Comparison of ENCODE assay signal across 8 cellular contexts in genomic region chr17:32461853-32462617, GRCh38. TPM values are rescaled to one million over a fixed set of nuclear protein-coding genes. Genes with fewer than 3 reads are reported as not detected.
DNase-seq lines count a peak whose midpoint lies in the region; ATAC-seq and TF ChIP-seq lines count a peak whose summit lies in the region.

No MANE protein-coding gene starts in this region.

- no peaks in the 10 kb centered on the region for H3K9me3 Mint-ChIP-seq in activated CD4-positive, alpha-beta memory T cell treated with anti-CD3 and anti-CD28 coated beads, Interleukin-2, amount 10 ng/mL, durations not matched to agents 7 days and 5 days
- H3K9me3 Mint-ChIP-seq in endothelial cell (ENCODE audit: unreplicated experiment) = no peaks in the 10 kb centered on the region
- peaks cover 0 to 2% (median 0%) of the 10 kb centered on the region in 11 donors for H3K9me3 Mint-ChIP-seq in naive thymus-derived CD4-positive, alpha-beta T cell

- ATAC-seq in naive thymus-derived CD4-positive, alpha-beta T cell = peak; percentile 91

- peaks cover 6 to 60% (median 24%) of the 10 kb centered on the region in 3 experiments for H3K36me3 ChIP-seq in naive thymus-derived CD4-positive, alpha-beta T cell (ENCODE audit: control insufficient read depth in 2 of 3, insufficient read depth in 3 of 3, low read length in 3 of 3)
- H3K36me3 ChIP-seq in tibial nerve = peaks cover 0 to 89% (median 23%) of the 10 kb centered on the region in 3 donors

- CTCF ChIA-PET in activated CD4-positive, alpha-beta memory T cell treated with anti-CD3 and anti-CD28 coated beads, Interleukin-2, amount 10 ng/mL, durations not matched to agents 7 days and 5 days (lab: Charles Lee) = interaction anchor here (0.6 to 7.4 kb wide), 42 partner anchors 9 to 415 kb away, joined by 3 to 102 read pairs (median 5); partner anchors contain the start of genes CDK5R1, MYO1D and PSMD11
- CTCF ChIA-PET in naive thymus-derived CD4-positive, alpha-beta T cell (lab: Charles Lee) = interaction anchor here (0.6 to 3.4 kb wide), 31 partner anchors 9 to 308 kb away, joined by 3 to 31 read pairs (median 5); partner anchors contain the start of gene PSMD11

- no peak for TF ChIP-seq EP300 in tibial nerve (IDR thresholded peaks at IDR 0.05)

- POLR2A ChIA-PET in activated CD4-positive, alpha-beta memory T cell treated with anti-CD3 and anti-CD28 coated beads, Interleukin-2, amount 10 ng/mL, durations not matched to agents 7 days and 5 days (lab: Charles Lee) = interaction anchor here (1.2 to 1.9 kb wide), 4 partner anchors 18 to 129 kb away, joined by 3 to 9 read pairs (median 4); partner anchors contain the start of genes PSMD11 and ZNF207
- POLR2A ChIA-PET in naive thymus-derived CD4-positive, alpha-beta T cell (lab: Charles Lee) = interaction anchor here (0.7 to 1.6 kb wide), 4 partner anchors 18 to 62 kb away, joined by 3 to 5 read pairs (median 4); partner anchors contain the start of genes CDK5R1 and PSMD11

- peaks cover 68% of the 10 kb centered on the region for H3K36me3 Mint-ChIP-seq in activated CD4-positive, alpha-beta memory T cell treated with anti-CD3 and anti-CD28 coated beads, Interleukin-2, amount 10 ng/mL, durations not matched to agents 7 days and 5 days (ENCODE audit: low read depth)
- peaks cover 17% of the 10 kb centered on the region for H3K36me3 Mint-ChIP-seq in endothelial cell (ENCODE audit: low read depth, unreplicated experiment)
- H3K36me3 Mint-ChIP-seq in naive thymus-derived CD4-positive, alpha-beta T cell = peaks cover 8 to 51% (median 23%) of the 10 kb centered on the region in 5 donors

- H3K27me3 ChIP-seq in naive thymus-derived CD4-positive, alpha-beta T cell (ENCODE audit: control insufficient read depth in 2 of 2, insufficient read depth in 2 of 2, low read length in 2 of 2) = no peaks in the 10 kb centered on the region
- H3K27me3 ChIP-seq in tibial nerve = no peaks in the 10 kb centered on the region

- H3K4me1 ChIP-seq in naive thymus-derived CD4-positive, alpha-beta T cell (ENCODE audit: control insufficient read depth in 2 of 2, insufficient read depth in 2 of 2, low read length in 2 of 2) = peaks cover 8 to 9% of the 10 kb centered on the region in 2 donors
- H3K4me1 ChIP-seq in tibial nerve = peaks cover 0 to 8% (median 0%) of the 10 kb centered on the region in 4 donors

- H3K4me3 Mint-ChIP-seq in activated CD4-positive, alpha-beta memory T cell treated with anti-CD3 and anti-CD28 coated beads, Interleukin-2, amount 10 ng/mL, durations not matched to agents 7 days and 5 days = no peak overlapping the region
- H3K4me3 Mint-ChIP-seq in endothelial cell (ENCODE audit: unreplicated experiment) = no peak overlapping the region
- peak overlapping the region in 1 of 10 donors; percentile 15 for H3K4me3 Mint-ChIP-seq in naive thymus-derived CD4-positive, alpha-beta T cell

- no peak overlapping the region for H3K27ac ChIP-seq in naive thymus-derived CD4-positive, alpha-beta T cell (ENCODE audit: low read depth, low read length)
- no peak overlapping the region for H3K27ac ChIP-seq in tibial nerve

- WGBS in tibial nerve, 2 donors = 57 to 58% methylated on average over 1 of the region's 1 CpG

- H3K27ac Mint-ChIP-seq in activated CD4-positive, alpha-beta memory T cell treated with anti-CD3 and anti-CD28 coated beads, Interleukin-2, amount 10 ng/mL, durations not matched to agents 7 days and 5 days = peak overlapping the region; percentile 37
- peak overlapping the region; percentile 1 for H3K27ac Mint-ChIP-seq in endothelial cell (ENCODE audit: unreplicated experiment)
- H3K27ac Mint-ChIP-seq in naive thymus-derived CD4-positive, alpha-beta T cell = peak overlapping the region in 7 of 9 donors; percentile 0 to 87 (median 19)

- H3K4me1 Mint-ChIP-seq in activated CD4-positive, alpha-beta memory T cell treated with anti-CD3 and anti-CD28 coated beads, Interleukin-2, amount 10 ng/mL, durations not matched to agents 7 days and 5 days = peaks cover 23% of the 10 kb centered on the region
- no peaks in the 10 kb centered on the region for H3K4me1 Mint-ChIP-seq in endothelial cell (ENCODE audit: unreplicated experiment)
- H3K4me1 Mint-ChIP-seq in naive thymus-derived CD4-positive, alpha-beta T cell = peaks cover 25 to 43% (median 31%) of the 10 kb centered on the region in 7 donors

- DNase-seq in A172 (ENCODE audit: low spot score) (peak; percentile 88), GM19238 (ENCODE audit: insufficient read length, low spot score) (peak; percentile 27), NCI-H526 (lab: John Stamatoyannopoulos, UW) (peak; percentile 7 to 68), endothelial cell (ENCODE audit: low spot score) (peak; percentile 69), tibial nerve (ENCODE audit: low spot score in 2 of 2) (peak in 1 of 2 donors; percentile 45), NCI-H187 (lab: John Stamatoyannopoulos, UW) (no peak)
- DNase-seq in activated CD4-positive, alpha-beta memory T cell treated with anti-CD3 and anti-CD28 coated beads, Interleukin-2, amount 10 ng/mL, durations not matched to agents 7 days and 5 days = peak; percentile 71
- DNase-seq in naive thymus-derived CD4-positive, alpha-beta T cell = peak; percentile 27 to 71 (median 63)

- TF ChIP-seq POLR2A in tibial nerve (IDR thresholded peaks at IDR 0.05) = no peak

- peak; percentile 53 for TF ChIP-seq CTCF in endothelial cell (IDR thresholded peaks at IDR 0.05; ENCODE audit: unreplicated experiment)
- peak in 3 of 5 experiments; percentile 31 to 49 (median 42) for TF ChIP-seq CTCF in tibial nerve (IDR thresholded peaks at IDR 0.05)

- no peaks in the 10 kb centered on the region for H3K9me3 ChIP-seq in naive thymus-derived CD4-positive, alpha-beta T cell (ENCODE audit: control insufficient read depth in 2 of 3, low read length in 3 of 3)
- H3K9me3 ChIP-seq in tibial nerve = no peaks in the 10 kb centered on the region

- H3K4me3 ChIP-seq in naive thymus-derived CD4-positive, alpha-beta T cell (ENCODE audit: low read length) = no peak overlapping the region
- H3K4me3 ChIP-seq in tibial nerve = no peak overlapping the region

- no peaks in the 10 kb centered on the region for H3K27me3 Mint-ChIP-seq in activated CD4-positive, alpha-beta memory T cell treated with anti-CD3 and anti-CD28 coated beads, Interleukin-2, amount 10 ng/mL, durations not matched to agents 7 days and 5 days
- H3K27me3 Mint-ChIP-seq in endothelial cell (ENCODE audit: unreplicated experiment) = no peaks in the 10 kb centered on the region
- H3K27me3 Mint-ChIP-seq in naive thymus-derived CD4-positive, alpha-beta T cell = no peaks in the 10 kb centered on the region

- intact Hi-C loops in naive thymus-derived CD4-positive, alpha-beta T cell (cut with micrococcal nuclease) = loop anchor here (1.0 to 5.0 kb wide), 9 partner anchors 17 to 415 kb away; partner anchors contain the start of genes PSMD11 (in 2 of the 2) and MYO1D (in 1 of the 2)

RNA-seq across cellular contexts. Expression of gene PSMD11, which starts 17.7 kb away (rescaled TPM):
- 214 and 304 TPM in 2 replicates for total RNA-seq in A172 (2014; rRNA removed; shearing (Covaris generic))
- total RNA-seq in activated CD4-positive, alpha-beta memory T cell treated with anti-CD3 and anti-CD28 coated beads, Interleukin-2, amount 10 ng/mL, durations not matched to agents 7 days and 5 days = 100 to 1,000 TPM; 105 to 110 TPM
- total RNA-seq in endothelial cell (ENCODE audit: unreplicated experiment) (110 TPM), tibial nerve (10 to 100 TPM; 37.3 to 48.9 (median 46.8) TPM)
- total RNA-seq in naive thymus-derived CD4-positive, alpha-beta T cell = 100 to 1,000 TPM in 1 of 5 experiments, 10 to 100 TPM in 4; 60.1 to 112 (median 67.5) TPM
- 100 to 1,000 TPM; 102 to 103 TPM for polyA plus RNA-seq in naive thymus-derived CD4-positive, alpha-beta T cell

RNA-seq across cellular contexts. Expression of gene CDK5R1, which starts 24.8 kb away (rescaled TPM):
- total RNA-seq in A172 (2014; rRNA removed; shearing (Covaris generic)) = 5.0 and 6.3 TPM in 2 replicates
- total RNA-seq in activated CD4-positive, alpha-beta memory T cell treated with anti-CD3 and anti-CD28 coated beads, Interleukin-2, amount 10 ng/mL, durations not matched to agents 7 days and 5 days = 1 to 10 TPM; 7.4 to 7.9 TPM
- total RNA-seq in endothelial cell (ENCODE audit: unreplicated experiment) = 2.2 TPM
- total RNA-seq in naive thymus-derived CD4-positive, alpha-beta T cell = 10 to 100 TPM in 3 of 5 experiments, 1 to 10 TPM in 2; 4.9 to 21.2 (median 12.2) TPM
- polyA plus RNA-seq in naive thymus-derived CD4-positive, alpha-beta T cell = 1 to 10 TPM; 5.6 to 7.5 TPM
- 1 to 10 TPM in 2 of 4 donors, under 1 TPM in 2; 0.78 to 1.5 (median 1.0) TPM for total RNA-seq in tibial nerve

Comparison
In these comparisons a context has a peak if more than half of its experiments do, and no peak if none do; other contexts are left out.
1. DNase-seq: peak in A172 (single experiment), GM19238 (single experiment), NCI-H526 (2 of 2), activated CD4-positive, alpha-beta memory T cell treated with anti-CD3 and anti-CD28 coated beads, Interleukin-2, amount 10 ng/mL, durations not matched to agents 7 days and 5 days (single experiment), endothelial cell (single experiment) and naive thymus-derived CD4-positive, alpha-beta T cell (9 of 9); none in NCI-H187 (0 of 2).
2. Peak in every context shown above with its lines, with median percentiles within 50 percentile points of each other: H3K27ac Mint-ChIP-seq.